ENCODE assay signal across 23 cellular contexts in the genomic region with DNA sequence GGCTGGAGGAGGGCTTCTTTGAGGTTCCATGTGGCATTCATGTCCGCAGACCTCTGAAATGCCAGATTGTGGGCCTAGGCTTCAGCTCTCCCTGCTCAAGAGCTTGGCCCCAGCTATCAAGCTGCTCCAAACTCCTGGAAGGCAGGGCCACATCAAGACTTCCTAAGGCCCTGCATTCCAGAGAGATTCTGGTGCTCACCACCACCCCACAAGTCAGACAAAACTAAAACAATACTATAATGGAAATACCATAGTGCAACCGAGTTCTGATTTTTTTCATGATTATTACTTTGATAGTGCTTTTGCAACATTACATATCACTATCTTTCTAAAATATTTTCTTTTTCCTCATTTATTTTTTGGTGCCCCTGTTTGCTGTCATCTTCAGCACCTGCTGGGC.
"Had no signal": no experiment of that assay in that cellular context is flagged by ENCODE, and none has a peak within 500 bp of the region (broad histone marks: within the 10 kb centered on the region; RNA-seq: fewer than 3 reads in every experiment).

No MANE protein-coding gene starts in this region.

- H3K4me1 ChIP-seq: breast epithelium, lower lobe of right lung, psoas muscle, tibial artery had no signal

- H3K27ac ChIP-seq: breast epithelium, gastroesophageal sphincter, lower lobe of right lung, neutrophil, psoas muscle, suprapubic skin, tibial artery had no signal

- H3K36me3 Mint-ChIP-seq: activated naive CD4-positive, alpha-beta T cell treated with anti-CD3 and anti-CD28 coated beads, Interleukin-2, amount 50 U/mL, for 72 hours had no signal

- H3K9me3 ChIP-seq: breast epithelium, lower lobe of right lung, mucosa of descending colon, neutrophil, suprapubic skin had no signal

- H3K27me3 ChIP-seq: breast epithelium, gastroesophageal sphincter had no signal

- DNase-seq: activated CD4-positive, alpha-beta memory T cell treated with anti-CD3 and anti-CD28 coated beads, Interleukin-2, amount 10 ng/mL, durations not matched to agents 7 days and 5 days; activated CD4-positive, alpha-beta T cell treated with anti-CD3 and anti-CD28 coated beads for 1 hour; activated CD8-positive, alpha-beta memory T cell treated with anti-CD3 and anti-CD28 coated beads, Interleukin-2, amount 50 U/mL, for 48 hours; effector CD4-positive, alpha-beta T cell; lower lobe of right lung; mesendoderm; nephron progenitor cell; psoas muscle; right cardiac atrium; SW 1271; T1000 had no signal

- H3K9me3 Mint-ChIP-seq: activated CD4-positive, alpha-beta T cell treated with anti-CD3 and anti-CD28 coated beads, Interleukin-2, amount 10 ng/mL, durations not matched to agents 7 days and 5 days; activated T-cell treated with anti-CD3 and anti-CD28 coated beads, Interleukin-2, amount 50 U/mL, for 24 hours; T-helper 1 cell treated with Interleukin-12 subunit alpha and Interleukin-12 subunit beta and Interleukin-4 antibody, amounts not matched to agents 30 μg/mL and 1 μg/mL, for 36 hours had no signal

- H3K36me3 ChIP-seq: breast epithelium, gastroesophageal sphincter, lower lobe of right lung, neutrophil, suprapubic skin, tibial artery had no signal

- H3K4me1 Mint-ChIP-seq: nephron progenitor cell had no signal

- ATAC-seq: activated T-helper 17 cell treated with anti-CD3 and anti-CD28 coated beads, Interleukin-2, amount 50 U/mL, for 72 hours; gastroesophageal sphincter; left lobe of liver had no signal

- H3K4me3 Mint-ChIP-seq: activated CD4-positive, alpha-beta memory T cell treated with anti-CD3 and anti-CD28 coated beads, Interleukin-2, amount 10 ng/mL, durations not matched to agents 7 days and 5 days; activated CD4-positive, alpha-beta T cell treated with anti-CD3 and anti-CD28 coated beads, Interleukin-2, amount 10 ng/mL, durations not matched to agents 7 days and 5 days; activated T-cell treated with anti-CD3 and anti-CD28 coated beads, Interleukin-2, amount 50 U/mL, for 24 hours; activated T-helper 17 cell treated with anti-CD3 and anti-CD28 coated beads, Interleukin-2, amount 50 U/mL, for 72 hours; nephron progenitor cell; T-helper 1 cell treated with Interleukin-12 subunit alpha and Interleukin-12 subunit beta and Interleukin-4 antibody, amounts not matched to agents 30 μg/mL and 1 μg/mL, for 36 hours had no signal

- H3K4me3 ChIP-seq: breast epithelium, gastroesophageal sphincter, lower lobe of right lung, mucosa of descending colon, psoas muscle, suprapubic skin, tibial artery had no signal

- H3K27ac Mint-ChIP-seq: activated CD4-positive, alpha-beta memory T cell treated with anti-CD3 and anti-CD28 coated beads, Interleukin-2, amount 10 ng/mL, durations not matched to agents 7 days and 5 days; activated CD4-positive, alpha-beta T cell treated with anti-CD3 and anti-CD28 coated beads, Interleukin-2, amount 10 ng/mL, durations not matched to agents 7 days and 5 days; activated naive CD4-positive, alpha-beta T cell treated with anti-CD3 and anti-CD28 coated beads, Interleukin-2, amount 50 U/mL, for 72 hours; activated T-cell treated with anti-CD3 and anti-CD28 coated beads, Interleukin-2, amount 50 U/mL, for 24 hours; activated T-helper 17 cell treated with anti-CD3 and anti-CD28 coated beads, Interleukin-2, amount 50 U/mL, for 72 hours; nephron progenitor cell; T-helper 1 cell treated with Interleukin-12 subunit alpha and Interleukin-12 subunit beta and Interleukin-4 antibody, amounts not matched to agents 30 μg/mL and 1 μg/mL, for 36 hours had no signal
